ENCODE assay signal across 8 cellular contexts in the genomic region with DNA sequence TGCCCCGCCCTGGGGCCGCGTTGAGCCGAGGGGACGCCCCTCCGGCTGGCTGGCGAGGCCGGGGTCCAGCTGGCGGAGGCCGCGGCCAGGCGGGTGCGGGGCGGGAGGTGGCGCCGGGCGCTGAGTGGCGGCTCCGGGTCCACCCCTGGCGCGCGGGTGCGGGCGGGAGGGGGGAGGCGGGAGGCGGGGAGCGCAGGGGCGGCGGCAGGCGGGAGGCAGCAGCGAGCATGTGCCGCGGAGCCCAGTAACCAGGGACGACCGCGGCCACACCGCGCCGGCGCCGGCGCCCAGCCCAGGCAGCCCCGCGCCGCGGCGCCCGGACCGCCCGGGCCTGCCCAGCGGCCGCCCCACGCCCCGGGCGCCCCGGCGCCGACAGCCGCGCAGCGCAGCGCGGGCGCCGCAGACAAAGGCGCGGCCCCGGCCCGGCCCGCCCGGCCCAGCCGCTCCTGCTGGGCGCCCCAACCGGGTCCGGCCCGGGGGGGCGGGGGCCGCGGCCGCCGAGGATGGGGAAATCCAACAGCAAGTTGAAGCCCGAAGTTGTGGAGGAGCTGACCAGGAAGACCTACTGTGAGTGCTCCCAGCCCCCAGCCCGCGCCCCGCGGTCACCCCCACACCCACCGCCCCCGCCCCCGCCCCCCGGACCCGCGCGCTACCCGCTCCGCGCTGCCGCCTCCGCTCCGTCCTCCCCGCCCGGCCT. TPM values are rescaled to one million over a fixed set of nuclear protein-coding genes. Genes with fewer than 3 reads are reported as not detected.
A peak's percentile ranks its signal among the peaks of the same experiment; 100 is the strongest.
DNase-seq lines count a peak whose midpoint lies in the region; ATAC-seq and TF ChIP-seq lines count a peak whose summit lies in the region.

TSS of gene NCS1 (plus strand) at position 244 of the 697 bp plus-strand sequence. CDS start at position 504, 260 bp downstream.

- CTCF ChIA-PET in mammary epithelial cell (lab: Charles Lee; ENCODE audit: low non-redundant PET) = no interaction called here

- peak within 1 kb of the TSS; percentile 77 to 83 (median 80) for H3K4me3 ChIP-seq in mammary epithelial cell (replicated peaks in 1 of 3; ENCODE audit: insufficient read depth in 1 of 3, low read depth in 2 of 3, low read length in 3 of 3)
- H3K4me3 ChIP-seq in iPS-18c (ENCODE audit: insufficient read depth, low read depth, low read length) = peak within 1 kb of the TSS; percentile 60
- H3K4me3 ChIP-seq in skeletal muscle cell (ENCODE audit: low read depth, low read length) = peak within 1 kb of the TSS; percentile 62

- ATAC-seq in HG02840 (IDR thresholded peaks at IDR 0.05; ENCODE audit: low FRiP score, unreplicated experiment) = no peak

- WGBS in mammary epithelial cell (ENCODE audit: low coverage, missing lambda C conversion rate) = no CpG with 5 or more reads among the region's 101 CpGs

- dilution Hi-C loops in mammary epithelial cell (cut with HindIII; ENCODE audit: low sequenced_read_pairs) = no loop called here

- no peak for TF ChIP-seq CTCF in CD14-positive monocyte (IDR thresholded peaks at IDR 0.05)
- no peak for TF ChIP-seq CTCF in VCaP (conservative IDR thresholded peaks at IDR 0.05)
- TF ChIP-seq CTCF in mammary epithelial cell (conservative IDR thresholded peaks at IDR 0.05 in 1 of 2, IDR thresholded peaks at IDR 0.05 in 1 of 2; ENCODE audit: extremely low read depth in 1 of 2, insufficient read depth in 1 of 2, low read depth in 1 of 2, low read length in 2 of 2) = no peak

- peak within 1 kb of the TSS; percentile 94 for H2AFZ ChIP-seq in mammary epithelial cell (ENCODE audit: low read depth, low read length)

- DNase-seq in CD14-positive monocyte (ENCODE audit: low spot score) (no peak), LHCN-M2 (ENCODE audit: low read depth) (peak; percentile 56), mammary epithelial cell (peak; percentile 51), skeletal muscle cell (ENCODE audit: low read depth) (peak; percentile 35), KG1 (lab: John Stamatoyannopoulos, UW) (no peak)

- H4K20me1 ChIP-seq in mammary epithelial cell (ENCODE audit: insufficient read depth, low read length) = no peaks in the 10 kb centered on the region

- H3K4me3 Mint-ChIP-seq in CD14-positive monocyte = peak within 1 kb of the TSS; percentile 43 to 82

- peak within 1 kb of the TSS; percentile 63; the same call in 1 of the 2 replicates for H3K27ac ChIP-seq in VCaP
- H3K27ac ChIP-seq in mammary epithelial cell (ENCODE audit: insufficient read depth, low read depth, low read length) = peak within 1 kb of the TSS; percentile 5

- peaks cover 0 to 3% of the 10 kb centered on the region in 2 donors for H3K36me3 Mint-ChIP-seq in CD14-positive monocyte

- H3K9ac ChIP-seq in mammary epithelial cell (ENCODE audit: insufficient read depth, low read length) = peak within 1 kb of the TSS; percentile 29

- peaks cover 43 to 60% (median 49%) of the 10 kb centered on the region in 3 donors for H3K27me3 Mint-ChIP-seq in CD14-positive monocyte (ENCODE audit: low read depth in 3 of 3)

- BruUV-seq in mammary epithelial cell (replicated peaks; lab: Mats Ljungman, UMichigan) = no TSS peak

- peaks cover 46% of the 10 kb centered on the region for H3K79me2 ChIP-seq in mammary epithelial cell (ENCODE audit: insufficient read depth, low read length)

- H3K27ac Mint-ChIP-seq in CD14-positive monocyte = peak within 1 kb of the TSS in 1 of 7 donors; percentile 63

- peak within 1 kb of the TSS; percentile 94 for H3K4me2 ChIP-seq in mammary epithelial cell (ENCODE audit: insufficient read depth, low read depth, low read length)

- peaks cover 3% of the 10 kb centered on the region for H3K4me1 Mint-ChIP-seq in CD14-positive monocyte

- in situ Hi-C loops in mammary epithelial cell (cut with MboI; ENCODE audit: low sequenced_read_pairs in 2 of 2) = no loop called here

- no peaks in the 10 kb centered on the region for H3K9me3 ChIP-seq in mammary epithelial cell (replicated peaks; ENCODE audit: insufficient read depth, low read length)
- no peaks in the 10 kb centered on the region for H3K9me3 ChIP-seq in iPS-18c (ENCODE audit: control insufficient read depth, insufficient read depth, low read length)

- H3K27me3 ChIP-seq in mammary epithelial cell (ENCODE audit: insufficient read depth, low read length) = no peaks in the 10 kb centered on the region

- intact Hi-C loops in CD14-positive monocyte (cut with micrococcal nuclease) = no loop called here
- intact Hi-C loops in mammary epithelial cell (cut with micrococcal nuclease) = loop anchor here (1.0 to 5.0 kb wide), 3 partner anchors 35 to 65 kb away; no protein-coding TSS in a partner anchor

- no peaks in the 10 kb centered on the region for H3K36me3 ChIP-seq in mammary epithelial cell (ENCODE audit: insufficient read depth, low read length)

- peaks cover 10% of the 10 kb centered on the region for H3K4me1 ChIP-seq in mammary epithelial cell (ENCODE audit: insufficient read depth, low read length)

- peaks cover 0 to 15% (median 2%) of the 10 kb centered on the region in 7 donors for H3K9me3 Mint-ChIP-seq in CD14-positive monocyte

RNA-seq across cellular contexts. Expression of gene NCS1, which starts in this region (rescaled TPM):
- polyA plus RNA-seq in CD14-positive monocyte (not detected), mammary epithelial cell (59.8 TPM)
- total RNA-seq in LHCN-M2 (2014; rRNA removed) (65.1 and 70.1 TPM in 2 replicates), mammary epithelial cell (10 to 100 TPM; 76.5 to 85.4 TPM)
- polyA plus RNA-seq in LHCN-M2 (2012) = 59.9 TPM
- polyA minus RNA-seq in mammary epithelial cell = 53.3 TPM

Comparison
In these comparisons a context has a peak if more than half of its experiments do, and no peak if none do; other contexts are left out.
1. RNA of gene NCS1 (polyA plus RNA-seq): 59.8 TPM in mammary epithelial cell (single experiment); not detected in CD14-positive monocyte; every median in the first group is over 10 times any median in the second.
2. DNase-seq: peak in LHCN-M2 (single experiment), mammary epithelial cell (single experiment) and skeletal muscle cell (single experiment); none in CD14-positive monocyte (single experiment) and KG1 (single experiment).
3. Peak in every context shown above with its lines, with median percentiles within 50 percentile points of each other: H3K4me3 ChIP-seq.